Comparison of ENCODE assay signal across 9 cellular contexts in the genomic region with DNA sequence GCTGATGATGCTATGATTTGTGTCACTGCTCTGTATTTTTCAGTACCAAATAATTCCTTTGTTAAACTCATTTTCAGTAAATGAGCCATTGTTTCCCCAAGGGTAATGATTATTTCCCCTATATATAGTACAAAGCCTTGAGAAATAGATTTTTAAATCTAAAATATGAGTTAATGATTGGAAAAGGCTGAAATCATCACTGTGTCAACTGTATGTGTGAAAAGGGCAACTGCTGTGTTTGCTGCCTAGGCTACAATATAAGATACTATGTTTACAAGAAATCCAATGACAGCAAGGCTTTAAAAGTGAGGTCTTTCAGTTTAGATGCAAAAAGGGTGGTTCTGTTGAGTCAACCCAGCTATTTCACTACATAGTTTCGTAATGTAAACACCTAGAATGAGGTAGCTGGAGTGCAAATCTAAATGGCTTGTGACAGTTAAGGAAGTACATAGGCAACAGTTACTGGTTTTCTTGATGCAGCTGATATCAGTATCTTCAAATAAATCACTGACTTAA. TPM values are rescaled to one million over a fixed set of nuclear protein-coding genes. Genes with fewer than 3 reads are reported as not detected.
DNase-seq lines count a peak whose midpoint lies in the region; ATAC-seq lines count a peak whose summit lies in the region.
"Had no signal": no experiment of that assay in that cellular context is flagged by ENCODE, and none has a peak within 500 bp of the region (broad histone marks: within the 10 kb centered on the region; RNA-seq: fewer than 3 reads in every experiment).

No MANE protein-coding gene starts in this region.

- H3K9me3 ChIP-seq in T-helper 17 cell (ENCODE audit: control insufficient read depth, low read length, poor library complexity, severe bottlenecking) = no peaks in the 10 kb centered on the region
- H3K9me3 ChIP-seq: Caco-2 had no signal

- peaks cover 45% of the 10 kb centered on the region for H3K4me1 Mint-ChIP-seq in activated T-cell treated with anti-CD3 and anti-CD28 coated beads, Interleukin-2, amount 50 U/mL, for 24 hours (ENCODE audit: low read depth)
- H3K4me1 Mint-ChIP-seq in T-helper 17 cell (peaks cover 19% of the 10 kb centered on the region), naive B cell (peaks cover 16 to 27% (median 26%) of the 10 kb centered on the region in 3 donors)

- no peak for DNase-seq in activated T-cell treated with anti-CD3 and anti-CD28 coated beads, Interleukin-2, amount 50 U/mL, for 24 hours
- no peak for DNase-seq in activated T-cell treated with anti-CD3 and anti-CD28 coated beads, Interleukin-2, amount 50 U/mL, for 48 hours
- DNase-seq in T-helper 17 cell (no peak), naive B cell (no peak), activated gamma-delta T cell treated with Interleukin-2 at 50 U/mL for 16 hours (no peak), iPS-NIHi7 (ENCODE audit: extremely low spot score) (no peak), occipital lobe (lab: John Stamatoyannopoulos, UW) (no peak)

- H3K27me3 Mint-ChIP-seq in activated T-cell treated with anti-CD3 and anti-CD28 coated beads, Interleukin-2, amount 50 U/mL, for 24 hours = no peaks in the 10 kb centered on the region
- H3K27me3 Mint-ChIP-seq in T-helper 17 cell = no peaks in the 10 kb centered on the region
- H3K27me3 Mint-ChIP-seq in naive B cell = no peaks in the 10 kb centered on the region

- H3K27ac Mint-ChIP-seq in activated T-cell treated with anti-CD3 and anti-CD28 coated beads, Interleukin-2, amount 50 U/mL, for 24 hours = peak overlapping the region; percentile 64
- H3K27ac Mint-ChIP-seq in T-helper 17 cell (peak overlapping the region; percentile 37), naive B cell (no peak overlapping the region)

- H3K36me3 Mint-ChIP-seq in activated T-cell treated with anti-CD3 and anti-CD28 coated beads, Interleukin-2, amount 50 U/mL, for 24 hours (ENCODE audit: low read depth) = no peaks in the 10 kb centered on the region
- no peaks in the 10 kb centered on the region for H3K36me3 Mint-ChIP-seq in T-helper 17 cell (ENCODE audit: low read depth)
- no peaks in the 10 kb centered on the region for H3K36me3 Mint-ChIP-seq in naive B cell

- no peaks in the 10 kb centered on the region for H3K9me3 Mint-ChIP-seq in activated T-cell treated with anti-CD3 and anti-CD28 coated beads, Interleukin-2, amount 50 U/mL, for 24 hours
- H3K9me3 Mint-ChIP-seq in naive B cell = no peaks in the 10 kb centered on the region

- no peak overlapping the region for H3K4me3 Mint-ChIP-seq in activated T-cell treated with anti-CD3 and anti-CD28 coated beads, Interleukin-2, amount 50 U/mL, for 24 hours
- no peak overlapping the region for H3K4me3 Mint-ChIP-seq in T-helper 17 cell
- H3K4me3 Mint-ChIP-seq in naive B cell = no peak overlapping the region

- peak; percentile 57 for ATAC-seq in HG03045 (IDR thresholded peaks at IDR 0.05; ENCODE audit: unreplicated experiment)
- ATAC-seq in T-helper 17 cell = peak; percentile 69
- peak; percentile 20 to 55 for ATAC-seq in naive B cell (ENCODE audit: low read depth in 2 of 2)

RNA-seq across cellular contexts. Expression of a gene that starts 15.3 kb away (rescaled TPM):
- total RNA-seq in T-helper 17 cell (10 to 100 TPM; 12.3 to 15.1 TPM), occipital lobe (54.3 TPM)
- polyA plus RNA-seq in naive B cell (ENCODE audit: low read depth in 6 of 6) = 1 to 10 TPM; 1.3 to 6.9 (median 2.0) TPM

Comparison
In these comparisons a context has a peak if more than half of its experiments do, and no peak if none do; other contexts are left out.
1. H3K27ac Mint-ChIP-seq: peak in activated T-cell treated with anti-CD3 and anti-CD28 coated beads, Interleukin-2, amount 50 U/mL, for 24 hours (single experiment) and T-helper 17 cell (single experiment); none in naive B cell (0 of 6).
2. Peak in every context shown above with its lines, with median percentiles within 50 percentile points of each other: ATAC-seq.